ENCODE assay signal across 12 cellular contexts in the genomic region with DNA sequence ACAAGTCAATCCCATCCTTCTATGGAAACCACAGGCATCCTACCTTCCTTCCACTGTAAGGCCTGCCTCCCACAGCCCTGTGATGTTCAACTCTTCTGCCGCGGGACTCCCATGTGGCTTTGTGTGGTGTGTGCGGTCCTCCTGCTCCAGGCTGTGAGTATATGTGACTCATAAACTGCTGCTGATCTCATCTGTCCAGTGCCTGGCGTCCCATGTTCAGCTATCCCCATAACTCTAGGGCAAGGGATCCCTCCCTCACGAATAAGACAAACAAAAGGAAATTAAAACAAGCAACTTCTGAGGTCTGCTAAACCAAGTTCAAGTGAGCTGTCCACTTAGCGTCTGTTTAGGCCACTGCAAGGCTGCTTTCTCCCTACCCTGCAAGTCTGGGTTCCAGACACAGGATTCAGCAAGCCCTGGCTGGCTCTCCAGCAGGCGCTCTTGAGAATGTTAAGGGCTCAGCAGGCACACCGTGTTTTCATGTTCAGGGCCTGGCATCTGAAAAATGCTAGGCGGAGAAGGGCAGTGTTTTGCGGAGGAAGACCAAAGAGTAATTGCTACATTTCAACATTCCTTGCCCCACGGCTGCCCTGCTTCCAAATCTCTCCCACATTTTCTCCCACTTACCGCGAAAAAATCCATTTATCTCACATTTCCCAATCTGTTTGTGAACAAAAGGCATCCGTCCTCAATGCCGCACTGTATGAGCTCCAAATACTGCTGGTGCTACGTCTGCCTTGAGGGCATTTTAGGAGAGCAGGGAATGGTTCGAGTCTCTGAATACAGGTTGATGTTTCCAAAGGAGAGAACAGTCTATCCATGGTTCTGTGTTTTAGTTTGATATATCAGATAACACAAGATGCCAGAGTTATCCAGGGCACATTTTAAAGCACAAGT.
DNase-seq lines count a peak whose midpoint lies in the region; ATAC-seq, FAIRE-seq and TF ChIP-seq lines count a peak whose summit lies in the region.
"Had no signal": no experiment of that assay in that cellular context is flagged by ENCODE, and none has a peak within 500 bp of the region (broad histone marks: within the 10 kb centered on the region; RNA-seq: fewer than 3 reads in every experiment).

No MANE protein-coding gene starts in this region.

- peaks cover 22% of the 10 kb centered on the region for H3K4me1 Mint-ChIP-seq in astrocyte (ENCODE audit: low read depth, unreplicated experiment)
- H3K4me1 Mint-ChIP-seq in CD8-positive, alpha-beta memory T cell, result no peaks in the 10 kb centered on the region

- peak overlapping the region; percentile 74 for H3K9ac ChIP-seq in astrocyte (ENCODE audit: low read length)
- peak overlapping the region; percentile 43 for H3K9ac ChIP-seq in skeletal muscle satellite cell (ENCODE audit: low read depth, low read length)

- H3K4me1 ChIP-seq in astrocyte (ENCODE audit: insufficient read depth, low read length) (peaks cover 20% of the 10 kb centered on the region), right atrium auricular region (peaks cover 0 to 13% of the 10 kb centered on the region in 2 donors), skeletal muscle satellite cell (ENCODE audit: control insufficient read depth, insufficient read depth, low read length) (peaks cover 9% of the 10 kb centered on the region)
- H3K4me1 ChIP-seq in CD8-positive, alpha-beta memory T cell (ENCODE audit: insufficient read depth, low read length), result no peaks in the 10 kb centered on the region
- H3K4me1 ChIP-seq: Peyer's patch had no signal

- H3K27ac ChIP-seq in astrocyte (ENCODE audit: low read depth, low read length) (peak overlapping the region; percentile 86), right atrium auricular region (peak overlapping the region; percentile 51 to 65)
- H3K27ac ChIP-seq in CD8-positive, alpha-beta memory T cell (ENCODE audit: low read depth, low read length), result no peak overlapping the region

- H4K20me1 ChIP-seq in astrocyte (ENCODE audit: insufficient read depth, low read length), result no peaks in the 10 kb centered on the region

- peak overlapping the region; percentile 23 for H3K4me3 Mint-ChIP-seq in astrocyte (ENCODE audit: unreplicated experiment)
- H3K4me3 Mint-ChIP-seq in CD8-positive, alpha-beta memory T cell, result no peak overlapping the region

- H3K4me3 ChIP-seq in astrocyte (ENCODE audit: insufficient read depth, low read depth, low read length), result peak overlapping the region; percentile 22
- H3K4me3 ChIP-seq in right atrium auricular region, result no peak overlapping the region
- no peak overlapping the region for H3K4me3 ChIP-seq in skeletal muscle satellite cell (ENCODE audit: low read length)
- no peak overlapping the region for H3K4me3 ChIP-seq in CD8-positive, alpha-beta memory T cell (ENCODE audit: low read length)
- H3K4me3 ChIP-seq: esophagus muscularis mucosa, Peyer's patch had no signal

- H3K9me3 ChIP-seq in astrocyte (ENCODE audit: insufficient read depth, low read depth, low read length) (no peaks in the 10 kb centered on the region), right atrium auricular region (no peaks in the 10 kb centered on the region), skeletal muscle satellite cell (replicated peaks; ENCODE audit: low read length) (no peaks in the 10 kb centered on the region)
- no peaks in the 10 kb centered on the region for H3K9me3 ChIP-seq in CD8-positive, alpha-beta memory T cell (ENCODE audit: low read length)
- H3K9me3 ChIP-seq: esophagus muscularis mucosa, Peyer's patch had no signal

- peak overlapping the region; percentile 93 for H3K27ac Mint-ChIP-seq in astrocyte (ENCODE audit: unreplicated experiment)
- H3K27ac Mint-ChIP-seq in CD8-positive, alpha-beta memory T cell, result no peak overlapping the region

- DNase-seq in H4 (ENCODE audit: low spot score) (peak; percentile 97), astrocyte (ENCODE audit: low read depth) (peak; percentile 96), right atrium auricular region (ENCODE audit: low spot score) (no peak)
- DNase-seq in CD8-positive, alpha-beta memory T cell, result no peak
- DNase-seq: activated CD8-positive, alpha-beta memory T cell treated with anti-CD3 and anti-CD28 coated beads, Interleukin-2, amount 50 U/mL, for 48 hours; Peyer's patch; retina had no signal

- H3K27me3 ChIP-seq in astrocyte (ENCODE audit: insufficient read depth, low read length) (no peaks in the 10 kb centered on the region), right atrium auricular region (no peaks in the 10 kb centered on the region), skeletal muscle satellite cell (ENCODE audit: control insufficient read depth, insufficient read depth, low read length) (no peaks in the 10 kb centered on the region)
- no peaks in the 10 kb centered on the region for H3K27me3 ChIP-seq in CD8-positive, alpha-beta memory T cell (ENCODE audit: insufficient read depth, low read length, poor library complexity, severe bottlenecking)
- H3K27me3 ChIP-seq: esophagus muscularis mucosa, Peyer's patch had no signal

- H3K79me2 ChIP-seq in astrocyte (ENCODE audit: insufficient read depth, low read length), result no peaks in the 10 kb centered on the region

- FAIRE-seq in astrocyte (lab: Jason Lieb, UNC), result peak; percentile 88

- peak overlapping the region; percentile 76 for H3K4me2 ChIP-seq in astrocyte (ENCODE audit: low read length)
- peak overlapping the region; percentile 33 for H3K4me2 ChIP-seq in skeletal muscle satellite cell (ENCODE audit: low read length)

- no peak for ATAC-seq in GM18868 (IDR thresholded peaks at IDR 0.05; ENCODE audit: unreplicated experiment)
- ATAC-seq in GM21515 (IDR thresholded peaks at IDR 0.05; ENCODE audit: unreplicated experiment), result no peak
- ATAC-seq in HG03469 (IDR thresholded peaks at IDR 0.05; ENCODE audit: unreplicated experiment), result no peak

- H3K27me3 Mint-ChIP-seq in astrocyte (ENCODE audit: low read depth, unreplicated experiment), result no peaks in the 10 kb centered on the region
- H3K27me3 Mint-ChIP-seq in CD8-positive, alpha-beta memory T cell, result peaks cover 0 to 2% of the 10 kb centered on the region in 2 donors

- H2AFZ ChIP-seq in astrocyte (ENCODE audit: low read depth, low read length), result peak overlapping the region; percentile 31

- no peak for TF ChIP-seq CTCF in astrocyte (IDR thresholded peaks at IDR 0.05; ENCODE audit: insufficient read depth, low read depth, low read length)
- no peak for TF ChIP-seq CTCF in right atrium auricular region (IDR thresholded peaks at IDR 0.05)

- H3K9me3 Mint-ChIP-seq in astrocyte (ENCODE audit: unreplicated experiment), result no peaks in the 10 kb centered on the region
- peaks cover 7 to 22% (median 9%) of the 10 kb centered on the region in 5 donors for H3K9me3 Mint-ChIP-seq in CD8-positive, alpha-beta memory T cell

- no peaks in the 10 kb centered on the region for H3K36me3 ChIP-seq in astrocyte (ENCODE audit: insufficient read depth, low read length)
- H3K36me3 ChIP-seq in right atrium auricular region, result no peaks in the 10 kb centered on the region
- no peaks in the 10 kb centered on the region for H3K36me3 ChIP-seq in skeletal muscle satellite cell (ENCODE audit: insufficient read depth, low read length)
- H3K36me3 ChIP-seq in CD8-positive, alpha-beta memory T cell (ENCODE audit: insufficient read depth, low read length), result no peaks in the 10 kb centered on the region
- H3K36me3 ChIP-seq: esophagus muscularis mucosa, Peyer's patch had no signal

- POLR2A ChIA-PET in CD8-positive, alpha-beta memory T cell (lab: Charles Lee), result no interaction called here

- CTCF ChIA-PET in CD8-positive, alpha-beta memory T cell (lab: Charles Lee), result no interaction called here

- H3K36me3 Mint-ChIP-seq in astrocyte (ENCODE audit: low read depth, unreplicated experiment), result no peaks in the 10 kb centered on the region
- no peaks in the 10 kb centered on the region for H3K36me3 Mint-ChIP-seq in CD8-positive, alpha-beta memory T cell

Comparison
In these comparisons a context has a peak if more than half of its experiments do, and no peak if none do; other contexts are left out.
1. DNase-seq: peak in H4 (single experiment) and astrocyte (single experiment); none in right atrium auricular region (single experiment) and CD8-positive, alpha-beta memory T cell (0 of 5).